16 cellular contexts compared by ENCODE assay signal in genomic region chr3:151382671-151383070, GRCh38. TPM values are rescaled to one million over a fixed set of nuclear protein-coding genes. Genes with fewer than 3 reads are reported as not detected.
A peak's percentile ranks its signal among the peaks of the same experiment; 100 is the strongest.
DNase-seq lines count a peak whose midpoint lies in the region; ATAC-seq, FAIRE-seq and TF ChIP-seq lines count a peak whose summit lies in the region.
"Had no signal": no experiment of that assay in that cellular context is flagged by ENCODE, and none has a peak within 500 bp of the region (broad histone marks: within the 10 kb centered on the region; RNA-seq: fewer than 3 reads in every experiment).

No MANE protein-coding gene starts in this region.

- no peaks in the 10 kb centered on the region for H3K27me3 ChIP-seq in small intestine (ENCODE audit: control insufficient read depth in 2 of 2, insufficient read depth in 2 of 2, low read length in 2 of 2)
- H3K27me3 ChIP-seq in heart left ventricle = no peaks in the 10 kb centered on the region
- no peaks in the 10 kb centered on the region for H3K27me3 ChIP-seq in left ventricle myocardium inferior (ENCODE audit: low read depth)
- H3K27me3 ChIP-seq: ovary had no signal

- peak; percentile 28 for ATAC-seq in GM19023 (IDR thresholded peaks at IDR 0.05; ENCODE audit: unreplicated experiment)
- ATAC-seq in HG02759 (IDR thresholded peaks at IDR 0.05; ENCODE audit: unreplicated experiment) = peak; percentile 31
- ATAC-seq in HG03108 (IDR thresholded peaks at IDR 0.05; ENCODE audit: unreplicated experiment) = no peak
- ATAC-seq in heart left ventricle = no peak

- H3K27ac ChIP-seq in small intestine (ENCODE audit: low read depth in 1 of 2, low read length in 1 of 2) (peak overlapping the region in 1 of 2 donors; percentile 81), heart left ventricle (no peak overlapping the region), left ventricle myocardium inferior (replicated peaks) (no peak overlapping the region)
- H3K27ac ChIP-seq: epithelial cell of prostate, ovary had no signal

- H3K4me1 ChIP-seq in small intestine (ENCODE audit: control insufficient read depth in 2 of 2, insufficient read depth in 1 of 2, low read depth in 1 of 2, low read length in 1 of 2) (peaks cover 2 to 3% of the 10 kb centered on the region in 2 donors), heart left ventricle (peaks cover 0 to 42% (median 0%) of the 10 kb centered on the region in 12 donors), left ventricle myocardium inferior (no peaks in the 10 kb centered on the region)

- TF ChIP-seq POLR2A in heart left ventricle (IDR thresholded peaks at IDR 0.05) = no peak

- 24 to 61% (median 47%) methylated on average over 5 of the region's 5 CpGs for WGBS in small intestine, 3 donors
- WGBS in heart left ventricle, 4 donors = 92 to 96% (median 94%) methylated on average over 5 of the region's 5 CpGs

- H3K9me3 ChIP-seq in small intestine (ENCODE audit: control insufficient read depth, low read depth) = no peaks in the 10 kb centered on the region
- H3K9me3 ChIP-seq in heart left ventricle = no peaks in the 10 kb centered on the region
- no peaks in the 10 kb centered on the region for H3K9me3 ChIP-seq in left ventricle myocardium inferior (replicated peaks)
- H3K9me3 ChIP-seq: ovary had no signal

- H3K4me3 ChIP-seq in small intestine (ENCODE audit: low read depth in 1 of 2, low read length in 2 of 2) (no peak overlapping the region), heart left ventricle (no peak overlapping the region), left ventricle myocardium inferior (no peak overlapping the region)
- H3K4me3 ChIP-seq: ovary had no signal

- H3K36me3 ChIP-seq in small intestine (ENCODE audit: control insufficient read depth in 2 of 2, insufficient read depth in 2 of 2, low read length in 2 of 2) = no peaks in the 10 kb centered on the region
- H3K36me3 ChIP-seq in heart left ventricle = no peaks in the 10 kb centered on the region
- H3K36me3 ChIP-seq in left ventricle myocardium inferior = no peaks in the 10 kb centered on the region
- H3K36me3 ChIP-seq: ovary had no signal

- DNase-seq in OCI-M1 (lab: John Stamatoyannopoulos, UW) = peak; percentile 2
- peak; percentile 84 for DNase-seq in small intestine
- DNase-seq in heart left ventricle = no peak
- no peak for DNase-seq in activated CD8-positive, alpha-beta memory T cell treated with anti-CD3 and anti-CD28 coated beads, Interleukin-2, amount 50 U/mL, for 4 hours
- no peak for DNase-seq in left ventricle myocardium inferior
- DNase-seq: amygdala, DMS 273 treated with DMSO at 0.1 percent for 48 hours, islet precursor cell, NCI-H187 treated with DMSO at 0.1 percent for 48 hours, ovary, SHP77 treated with DMSO at 0.1 percent for 48 hours had no signal

- TF ChIP-seq CTCF in heart left ventricle (IDR thresholded peaks at IDR 0.05) (no peak), left ventricle myocardium inferior (IDR thresholded peaks at IDR 0.05; ENCODE audit: borderline replicate concordance) (no peak)

- no peak for FAIRE-seq in small intestine (lab: Jason Lieb, UNC)
- FAIRE-seq: urothelium cell line had no signal

- intact Hi-C loops in heart left ventricle (cut with DNase I) = no loop called here
- intact Hi-C loops in left ventricle myocardium inferior (cut with micrococcal nuclease) = no loop called here

RNA-seq across cellular contexts. Expression of gene P2RY12, which starts 1.9 kb away (rescaled TPM):
- polyA plus RNA-seq in small intestine (under 1 TPM in 2 of 3 donors, not detected in 1; 0.54 to 0.75 TPM), heart left ventricle (under 1 TPM; 0.26 to 0.34 TPM)
- total RNA-seq in heart left ventricle (1 to 10 TPM in 3 of 9 donors, under 1 TPM in 6; 0.40 to 3.4 (median 0.84) TPM), left ventricle myocardium inferior (0.74 TPM)

RNA-seq across cellular contexts. Expression of gene P2RY13, which starts 53.3 kb away (rescaled TPM):
- 1 to 10 TPM in 1 of 3 donors, under 1 TPM in 1, not detected in 1; 0.63 to 1.9 TPM for polyA plus RNA-seq in small intestine
- 1 to 10 TPM in 2 of 9 donors, under 1 TPM in 7; 0.23 to 7.3 (median 0.50) TPM for total RNA-seq in heart left ventricle
- polyA plus RNA-seq in heart left ventricle = under 1 TPM; 0.25 to 0.30 TPM
- total RNA-seq in left ventricle myocardium inferior = 0.96 TPM

Comparison
In these comparisons a context has a peak if more than half of its experiments do, and no peak if none do; other contexts are left out.
1. ATAC-seq: peak in GM19023 (single experiment) and HG02759 (single experiment); none in HG03108 (single experiment) and heart left ventricle (0 of 4).
2. DNase-seq: peak in OCI-M1 (single experiment) and small intestine (single experiment); none in heart left ventricle (0 of 5), activated CD8-positive, alpha-beta memory T cell treated with anti-CD3 and anti-CD28 coated beads, Interleukin-2, amount 50 U/mL, for 4 hours (single experiment) and left ventricle myocardium inferior (single experiment).